ENCODE assay signal across 20 cellular contexts in the genomic region with DNA sequence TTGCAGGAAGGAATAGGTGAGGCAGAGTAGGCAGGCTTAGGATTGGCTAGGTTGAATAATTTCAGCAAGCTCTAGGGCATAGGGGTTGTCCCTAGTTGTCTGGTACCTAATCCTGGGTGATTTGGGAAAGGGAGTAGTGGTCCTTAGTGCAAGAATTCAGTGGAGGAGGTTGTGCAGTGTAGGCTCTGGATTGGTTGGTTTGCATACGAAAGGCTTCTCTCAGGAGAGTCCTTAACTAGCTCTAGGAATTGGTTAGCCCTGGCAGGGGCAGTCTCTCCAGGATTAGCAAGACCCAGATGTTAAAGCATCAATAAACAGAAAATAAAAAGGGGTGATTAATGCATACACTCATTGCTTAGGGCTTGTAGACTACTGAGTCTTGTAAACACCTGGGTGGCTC. TPM values are rescaled to one million over a fixed set of nuclear protein-coding genes. Genes with fewer than 3 reads are reported as not detected.
DNase-seq lines count a peak whose midpoint lies in the region; ATAC-seq and TF ChIP-seq lines count a peak whose summit lies in the region.
"Had no signal": no experiment of that assay in that cellular context is flagged by ENCODE, and none has a peak within 500 bp of the region (broad histone marks: within the 10 kb centered on the region; RNA-seq: fewer than 3 reads in every experiment).

No MANE protein-coding gene starts in this region.

- no peaks in the 10 kb centered on the region for H3K27me3 Mint-ChIP-seq in progenitor cell of endocrine pancreas
- H3K27me3 Mint-ChIP-seq: brain had no signal

- H3K4me1 ChIP-seq in left ventricle myocardium inferior (peaks cover 21% of the 10 kb centered on the region), RWPE2 (ENCODE audit: insufficient read depth, poor library complexity, severe bottlenecking) (peaks cover 31% of the 10 kb centered on the region), gastrocnemius medialis (no peaks in the 10 kb centered on the region)

- no peaks in the 10 kb centered on the region for H3K27me3 ChIP-seq in left ventricle myocardium inferior (ENCODE audit: low read depth)
- H3K27me3 ChIP-seq in RWPE2 (ENCODE audit: insufficient read depth, poor library complexity, severe bottlenecking) = no peaks in the 10 kb centered on the region
- H3K27me3 ChIP-seq in gastrocnemius medialis = no peaks in the 10 kb centered on the region
- H3K27me3 ChIP-seq: adrenal gland, BLaER1, ovary, tibial nerve had no signal

- H3K36me3 Mint-ChIP-seq in progenitor cell of endocrine pancreas (ENCODE audit: insufficient read depth) = peaks cover 30% of the 10 kb centered on the region

- H3K4me3 ChIP-seq in left ventricle myocardium inferior (no peak overlapping the region), RWPE2 (ENCODE audit: severe bottlenecking) (no peak overlapping the region), epithelial cell of esophagus (ENCODE audit: low read length) (no peak overlapping the region), gastrocnemius medialis (no peak overlapping the region)
- H3K4me3 ChIP-seq: adrenal gland, BLaER1, ovary, skin epidermis, tibial nerve had no signal

- intact Hi-C loops in left ventricle myocardium inferior (cut with micrococcal nuclease) (no loop called here), left ventricle myocardium superior (cut with micrococcal nuclease) (no loop called here), gastrocnemius medialis (cut with DNase I; ENCODE audit: low total_unique reads) (no loop called here)

- H3K9me3 ChIP-seq in left ventricle myocardium inferior (replicated peaks) = peaks cover 3% of the 10 kb centered on the region
- H3K9me3 ChIP-seq in RWPE2 (ENCODE audit: severe bottlenecking) = no peaks in the 10 kb centered on the region
- H3K9me3 ChIP-seq in gastrocnemius medialis = no peaks in the 10 kb centered on the region
- H3K9me3 ChIP-seq: adrenal gland, BLaER1, ovary, tibial nerve had no signal

- TF ChIP-seq POLR2A in gastrocnemius medialis (IDR thresholded peaks at IDR 0.05) = no peak

- H3K27ac ChIP-seq in left ventricle myocardium inferior (replicated peaks) (peak overlapping the region; percentile 77), RWPE2 (ENCODE audit: poor library complexity, severe bottlenecking) (peak overlapping the region; percentile 75), gastrocnemius medialis (no peak overlapping the region)
- H3K27ac ChIP-seq: BLaER1, ovary, tibial nerve, VCaP had no signal

- H3K4me1 Mint-ChIP-seq in progenitor cell of endocrine pancreas (ENCODE audit: low read depth) = peaks cover 21% of the 10 kb centered on the region
- H3K4me1 Mint-ChIP-seq: brain had no signal

- DNase-seq in left ventricle myocardium inferior (no peak), left ventricle myocardium superior (no peak), RWPE2 (ENCODE audit: low spot score) (no peak), epithelial cell of esophagus (ENCODE audit: low read depth) (peak; percentile 50), RKO (ENCODE audit: low spot score) (no peak), progenitor cell of endocrine pancreas (ENCODE audit: low spot score, unreplicated experiment) (no peak), gastrocnemius medialis (no peak)
- DNase-seq: activated CD4-positive, alpha-beta T cell treated with anti-CD3 and anti-CD28 coated beads for 48 hours; adrenal gland; head of caudate nucleus; Karpas-422; NCI-H446; NCI-H774; ovary; retina had no signal

- H3K36me3 ChIP-seq in left ventricle myocardium inferior = no peaks in the 10 kb centered on the region
- peaks cover 19% of the 10 kb centered on the region; the same call in 1 of the 2 replicates for H3K36me3 ChIP-seq in RWPE2 (ENCODE audit: low read depth)
- no peaks in the 10 kb centered on the region for H3K36me3 ChIP-seq in gastrocnemius medialis
- H3K36me3 ChIP-seq: adrenal gland, BLaER1, ovary, tibial nerve had no signal

- no peak overlapping the region for H3K27ac Mint-ChIP-seq in progenitor cell of endocrine pancreas

- TF ChIP-seq CTCF in left ventricle myocardium inferior (IDR thresholded peaks at IDR 0.05; ENCODE audit: borderline replicate concordance) (no peak), RWPE2 (IDR thresholded peaks at IDR 0.05; ENCODE audit: poor library complexity, severe bottlenecking) (no peak), epithelial cell of esophagus (IDR thresholded peaks at IDR 0.05; ENCODE audit: insufficient read depth, low read depth, low read length, missing control alignments) (no peak), progenitor cell of endocrine pancreas (IDR thresholded peaks at IDR 0.05; ENCODE audit: unreplicated experiment) (no peak), gastrocnemius medialis (IDR thresholded peaks at IDR 0.05 in 4 of 5, conservative IDR thresholded peaks at IDR 0.05 in 1 of 5) (no peak)

- ATAC-seq in left ventricle myocardium superior = no peak
- no peak for ATAC-seq in RWPE2 (ENCODE audit: low read depth)
- no peak for ATAC-seq in gastrocnemius medialis

- no peak overlapping the region for H3K4me3 Mint-ChIP-seq in progenitor cell of endocrine pancreas (ENCODE audit: low read depth)
- H3K4me3 Mint-ChIP-seq: brain had no signal

- H3K9me3 Mint-ChIP-seq in progenitor cell of endocrine pancreas (ENCODE audit: low read depth) = peaks cover 8% of the 10 kb centered on the region

- in situ Hi-C loops in gastrocnemius medialis (cut with MboI; ENCODE audit: low sequenced_read_pairs in 4 of 4) = no loop called here

RNA-seq across cellular contexts. Expression of a gene that starts 9.6 kb away (rescaled TPM):
- total RNA-seq in left ventricle myocardium inferior = 0.74 TPM
- 0.45 TPM for total RNA-seq in left ventricle myocardium superior
- 2.8 and 3.3 TPM in 2 replicates for total RNA-seq in progenitor cell of endocrine pancreas
- under 1 TPM in 1 of 4 donors, not detected in 3; 0.10 TPM for total RNA-seq in gastrocnemius medialis

Comparison
In these comparisons a context has a peak if more than half of its experiments do, and no peak if none do; other contexts are left out.
1. H3K27ac ChIP-seq: peak in left ventricle myocardium inferior (single experiment) and RWPE2 (single experiment); none in gastrocnemius medialis (0 of 4).